ENCODE assay signal across 2 cellular contexts in the genomic region with DNA sequence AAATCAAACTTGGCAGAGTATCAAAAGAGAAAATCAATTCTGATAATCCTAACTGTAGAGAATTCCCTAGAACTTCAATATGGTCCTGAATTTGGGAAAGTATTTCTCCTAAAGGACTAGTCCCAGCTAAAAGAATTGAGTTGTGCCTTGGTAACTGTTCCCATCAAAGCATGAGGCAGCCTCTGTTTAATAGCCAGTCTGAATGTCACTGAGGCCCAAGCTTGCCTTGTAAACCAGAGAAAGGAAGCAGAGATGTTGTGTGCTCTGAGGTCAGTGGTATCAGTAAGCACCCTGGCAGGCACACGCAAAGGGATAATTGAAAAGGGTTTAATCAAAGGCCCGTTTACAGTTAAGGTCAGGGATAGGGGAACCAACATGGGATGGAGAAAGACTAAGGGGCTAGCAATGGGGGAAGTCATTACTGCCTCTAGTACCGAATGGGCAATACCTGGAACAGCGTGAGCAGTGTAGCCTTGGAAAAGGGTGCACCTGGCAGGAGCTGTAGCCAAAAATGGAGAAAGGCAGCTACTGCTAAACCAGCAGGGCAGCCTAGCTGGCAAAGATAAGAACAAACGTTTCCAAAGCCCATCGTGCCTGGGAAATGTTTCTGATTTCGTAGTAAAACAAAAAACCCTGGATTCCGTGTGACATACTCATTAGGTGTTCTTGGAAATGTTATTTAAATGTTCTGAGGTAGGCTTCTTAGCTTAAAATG.
TF ChIP-seq lines count a peak whose summit lies in the region.

No MANE protein-coding gene starts in this region.

TF ChIP-seq in GM23338, 12 proteins besides CTCF, POLR2A, EP300 and RAD21 (continued from another document and continues in another):
- TF ChIP-seq NANOG (IDR thresholded peaks at IDR 0.05; ENCODE audit: borderline replicate concordance) (no peak), ZNF331 (CRISPR knock-in tag; IDR thresholded peaks at IDR 0.05; ENCODE audit: low read depth) (no peak), EZH2phosphoT487 (IDR thresholded peaks at IDR 0.05; ENCODE audit: unreplicated experiment) (no peak), JUNB (IDR thresholded peaks at IDR 0.05; ENCODE audit: unreplicated experiment) (no peak), ZNF114 (CRISPR knock-in tag; IDR thresholded peaks at IDR 0.05) (no peak)
- TF ChIP-seq, protein P1, sequence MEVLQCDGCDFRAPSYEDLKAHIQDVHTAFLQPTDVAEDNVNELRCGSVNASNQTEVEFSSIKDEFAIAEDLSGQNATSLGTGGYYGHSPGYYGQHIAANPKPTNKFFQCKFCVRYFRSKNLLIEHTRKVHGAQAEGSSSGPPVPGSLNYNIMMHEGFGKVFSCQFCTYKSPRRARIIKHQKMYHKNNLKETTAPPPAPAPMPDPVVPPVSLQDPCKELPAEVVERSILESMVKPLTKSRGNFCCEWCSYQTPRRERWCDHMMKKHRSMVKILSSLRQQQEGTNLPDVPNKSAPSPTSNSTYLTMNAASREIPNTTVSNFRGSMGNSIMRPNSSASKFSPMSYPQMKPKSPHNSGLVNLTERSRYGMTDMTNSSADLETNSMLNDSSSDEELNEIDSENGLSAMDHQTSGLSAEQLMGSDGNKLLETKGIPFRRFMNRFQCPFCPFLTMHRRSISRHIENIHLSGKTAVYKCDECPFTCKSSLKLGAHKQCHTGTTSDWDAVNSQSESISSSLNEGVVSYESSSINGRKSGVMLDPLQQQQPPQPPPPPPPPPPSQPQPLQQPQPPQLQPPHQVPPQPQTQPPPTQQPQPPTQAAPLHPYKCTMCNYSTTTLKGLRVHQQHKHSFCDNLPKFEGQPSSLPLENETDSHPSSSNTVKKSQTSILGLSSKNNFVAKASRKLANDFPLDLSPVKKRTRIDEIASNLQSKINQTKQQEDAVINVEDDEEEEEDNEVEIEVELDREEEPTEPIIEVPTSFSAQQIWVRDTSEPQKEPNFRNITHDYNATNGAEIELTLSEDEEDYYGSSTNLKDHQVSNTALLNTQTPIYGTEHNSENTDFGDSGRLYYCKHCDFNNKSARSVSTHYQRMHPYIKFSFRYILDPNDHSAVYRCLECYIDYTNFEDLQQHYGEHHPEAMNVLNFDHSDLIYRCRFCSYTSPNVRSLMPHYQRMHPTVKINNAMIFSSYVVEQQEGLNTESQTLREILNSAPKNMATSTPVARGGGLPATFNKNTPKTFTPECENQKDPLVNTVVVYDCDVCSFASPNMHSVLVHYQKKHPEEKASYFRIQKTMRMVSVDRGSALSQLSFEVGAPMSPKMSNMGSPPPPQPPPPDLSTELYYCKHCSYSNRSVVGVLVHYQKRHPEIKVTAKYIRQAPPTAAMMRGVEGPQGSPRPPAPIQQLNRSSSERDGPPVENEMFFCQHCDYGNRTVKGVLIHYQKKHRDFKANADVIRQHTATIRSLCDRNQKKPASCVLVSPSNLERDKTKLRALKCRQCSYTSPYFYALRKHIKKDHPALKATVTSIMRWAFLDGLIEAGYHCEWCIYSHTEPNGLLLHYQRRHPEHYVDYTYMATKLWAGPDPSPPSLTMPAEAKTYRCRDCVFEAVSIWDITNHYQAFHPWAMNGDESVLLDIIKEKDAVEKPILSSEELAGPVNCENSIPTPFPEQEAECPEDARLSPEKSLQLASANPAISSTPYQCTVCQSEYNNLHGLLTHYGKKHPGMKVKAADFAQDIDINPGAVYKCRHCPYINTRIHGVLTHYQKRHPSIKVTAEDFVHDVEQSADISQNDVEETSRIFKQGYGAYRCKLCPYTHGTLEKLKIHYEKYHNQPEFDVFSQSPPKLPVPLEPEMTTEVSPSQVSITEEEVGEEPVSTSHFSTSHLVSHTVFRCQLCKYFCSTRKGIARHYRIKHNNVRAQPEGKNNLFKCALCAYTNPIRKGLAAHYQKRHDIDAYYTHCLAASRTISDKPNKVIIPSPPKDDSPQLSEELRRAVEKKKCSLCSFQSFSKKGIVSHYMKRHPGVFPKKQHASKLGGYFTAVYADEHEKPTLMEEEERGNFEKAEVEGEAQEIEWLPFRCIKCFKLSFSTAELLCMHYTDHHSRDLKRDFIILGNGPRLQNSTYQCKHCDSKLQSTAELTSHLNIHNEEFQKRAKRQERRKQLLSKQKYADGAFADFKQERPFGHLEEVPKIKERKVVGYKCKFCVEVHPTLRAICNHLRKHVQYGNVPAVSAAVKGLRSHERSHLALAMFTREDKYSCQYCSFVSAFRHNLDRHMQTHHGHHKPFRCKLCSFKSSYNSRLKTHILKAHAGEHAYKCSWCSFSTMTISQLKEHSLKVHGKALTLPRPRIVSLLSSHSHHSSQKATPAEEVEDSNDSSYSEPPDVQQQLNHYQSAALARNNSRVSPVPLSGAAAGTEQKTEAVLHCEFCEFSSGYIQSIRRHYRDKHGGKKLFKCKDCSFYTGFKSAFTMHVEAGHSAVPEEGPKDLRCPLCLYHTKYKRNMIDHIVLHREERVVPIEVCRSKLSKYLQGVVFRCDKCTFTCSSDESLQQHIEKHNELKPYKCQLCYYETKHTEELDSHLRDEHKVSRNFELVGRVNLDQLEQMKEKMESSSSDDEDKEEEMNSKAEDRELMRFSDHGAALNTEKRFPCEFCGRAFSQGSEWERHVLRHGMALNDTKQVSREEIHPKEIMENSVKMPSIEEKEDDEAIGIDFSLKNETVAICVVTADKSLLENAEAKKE (CRISPR knock-in tag; IDR thresholded peaks at IDR 0.05) = no peak
- TF ChIP-seq, protein P2, sequence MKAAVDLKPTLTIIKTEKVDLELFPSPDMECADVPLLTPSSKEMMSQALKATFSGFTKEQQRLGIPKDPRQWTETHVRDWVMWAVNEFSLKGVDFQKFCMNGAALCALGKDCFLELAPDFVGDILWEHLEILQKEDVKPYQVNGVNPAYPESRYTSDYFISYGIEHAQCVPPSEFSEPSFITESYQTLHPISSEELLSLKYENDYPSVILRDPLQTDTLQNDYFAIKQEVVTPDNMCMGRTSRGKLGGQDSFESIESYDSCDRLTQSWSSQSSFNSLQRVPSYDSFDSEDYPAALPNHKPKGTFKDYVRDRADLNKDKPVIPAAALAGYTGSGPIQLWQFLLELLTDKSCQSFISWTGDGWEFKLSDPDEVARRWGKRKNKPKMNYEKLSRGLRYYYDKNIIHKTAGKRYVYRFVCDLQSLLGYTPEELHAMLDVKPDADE (IDR thresholded peaks at IDR 0.05) = no peak
- TF ChIP-seq, protein P3, sequence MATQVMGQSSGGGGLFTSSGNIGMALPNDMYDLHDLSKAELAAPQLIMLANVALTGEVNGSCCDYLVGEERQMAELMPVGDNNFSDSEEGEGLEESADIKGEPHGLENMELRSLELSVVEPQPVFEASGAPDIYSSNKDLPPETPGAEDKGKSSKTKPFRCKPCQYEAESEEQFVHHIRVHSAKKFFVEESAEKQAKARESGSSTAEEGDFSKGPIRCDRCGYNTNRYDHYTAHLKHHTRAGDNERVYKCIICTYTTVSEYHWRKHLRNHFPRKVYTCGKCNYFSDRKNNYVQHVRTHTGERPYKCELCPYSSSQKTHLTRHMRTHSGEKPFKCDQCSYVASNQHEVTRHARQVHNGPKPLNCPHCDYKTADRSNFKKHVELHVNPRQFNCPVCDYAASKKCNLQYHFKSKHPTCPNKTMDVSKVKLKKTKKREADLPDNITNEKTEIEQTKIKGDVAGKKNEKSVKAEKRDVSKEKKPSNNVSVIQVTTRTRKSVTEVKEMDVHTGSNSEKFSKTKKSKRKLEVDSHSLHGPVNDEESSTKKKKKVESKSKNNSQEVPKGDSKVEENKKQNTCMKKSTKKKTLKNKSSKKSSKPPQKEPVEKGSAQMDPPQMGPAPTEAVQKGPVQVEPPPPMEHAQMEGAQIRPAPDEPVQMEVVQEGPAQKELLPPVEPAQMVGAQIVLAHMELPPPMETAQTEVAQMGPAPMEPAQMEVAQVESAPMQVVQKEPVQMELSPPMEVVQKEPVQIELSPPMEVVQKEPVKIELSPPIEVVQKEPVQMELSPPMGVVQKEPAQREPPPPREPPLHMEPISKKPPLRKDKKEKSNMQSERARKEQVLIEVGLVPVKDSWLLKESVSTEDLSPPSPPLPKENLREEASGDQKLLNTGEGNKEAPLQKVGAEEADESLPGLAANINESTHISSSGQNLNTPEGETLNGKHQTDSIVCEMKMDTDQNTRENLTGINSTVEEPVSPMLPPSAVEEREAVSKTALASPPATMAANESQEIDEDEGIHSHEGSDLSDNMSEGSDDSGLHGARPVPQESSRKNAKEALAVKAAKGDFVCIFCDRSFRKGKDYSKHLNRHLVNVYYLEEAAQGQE (IDR thresholded peaks at IDR 0.05; ENCODE audit: unreplicated experiment) = no peak

TF ChIP-seq in H1, 55 proteins besides CTCF, POLR2A, EP300 and RAD21 (continued from another document):
- no peak for TF ChIP-seq ZNF274 (IDR thresholded peaks at IDR 0.05; ENCODE audit: borderline replicate concordance, extremely low read depth, low read length)
- TF ChIP-seq SAP30 (IDR thresholded peaks at IDR 0.05; ENCODE audit: insufficient read depth, insufficient replicate concordance, low read length) = no peak
- no peak for TF ChIP-seq SP4 (IDR thresholded peaks at IDR 0.05; ENCODE audit: low read length)
- TF ChIP-seq TCF12 (IDR thresholded peaks at IDR 0.05; ENCODE audit: low read depth, low read length) = no peak
- no peak for TF ChIP-seq SIX5 (IDR thresholded peaks at IDR 0.05; ENCODE audit: low read depth, low read length)
- TF ChIP-seq GABPA (IDR thresholded peaks at IDR 0.05; ENCODE audit: borderline replicate concordance, insufficient read depth, low read length) = no peak
- no peak for TF ChIP-seq CREB1 (IDR thresholded peaks at IDR 0.05)
- no peak for TF ChIP-seq KDM5A (IDR thresholded peaks at IDR 0.05; ENCODE audit: low read length)
- no peak for TF ChIP-seq SIRT6 (IDR thresholded peaks at IDR 0.05; ENCODE audit: low read length)
- TF ChIP-seq, protein P4, sequence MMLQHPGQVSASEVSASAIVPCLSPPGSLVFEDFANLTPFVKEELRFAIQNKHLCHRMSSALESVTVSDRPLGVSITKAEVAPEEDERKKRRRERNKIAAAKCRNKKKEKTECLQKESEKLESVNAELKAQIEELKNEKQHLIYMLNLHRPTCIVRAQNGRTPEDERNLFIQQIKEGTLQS (IDR thresholded peaks at IDR 0.05; ENCODE audit: insufficient read depth, low read depth, low read length) = no peak
- no peak for TF ChIP-seq NANOG (IDR thresholded peaks at IDR 0.05; ENCODE audit: insufficient read depth, low read depth, low read length, poor library complexity, severe bottlenecking)
- TF ChIP-seq SRF (IDR thresholded peaks at IDR 0.05; ENCODE audit: low read depth, low read length) = no peak
- no peak for TF ChIP-seq TBP (IDR thresholded peaks at IDR 0.05; ENCODE audit: low read depth, low read length)
- TF ChIP-seq SP2 (IDR thresholded peaks at IDR 0.05; ENCODE audit: low read length) = no peak
- TF ChIP-seq KDM4A (IDR thresholded peaks at IDR 0.05; ENCODE audit: low read depth, low read length, severe bottlenecking) = no peak
TF ChIP-seq in H1: peak in this region for 0.
